Comparison of ENCODE assay signal across 8 cellular contexts in the genomic region with DNA sequence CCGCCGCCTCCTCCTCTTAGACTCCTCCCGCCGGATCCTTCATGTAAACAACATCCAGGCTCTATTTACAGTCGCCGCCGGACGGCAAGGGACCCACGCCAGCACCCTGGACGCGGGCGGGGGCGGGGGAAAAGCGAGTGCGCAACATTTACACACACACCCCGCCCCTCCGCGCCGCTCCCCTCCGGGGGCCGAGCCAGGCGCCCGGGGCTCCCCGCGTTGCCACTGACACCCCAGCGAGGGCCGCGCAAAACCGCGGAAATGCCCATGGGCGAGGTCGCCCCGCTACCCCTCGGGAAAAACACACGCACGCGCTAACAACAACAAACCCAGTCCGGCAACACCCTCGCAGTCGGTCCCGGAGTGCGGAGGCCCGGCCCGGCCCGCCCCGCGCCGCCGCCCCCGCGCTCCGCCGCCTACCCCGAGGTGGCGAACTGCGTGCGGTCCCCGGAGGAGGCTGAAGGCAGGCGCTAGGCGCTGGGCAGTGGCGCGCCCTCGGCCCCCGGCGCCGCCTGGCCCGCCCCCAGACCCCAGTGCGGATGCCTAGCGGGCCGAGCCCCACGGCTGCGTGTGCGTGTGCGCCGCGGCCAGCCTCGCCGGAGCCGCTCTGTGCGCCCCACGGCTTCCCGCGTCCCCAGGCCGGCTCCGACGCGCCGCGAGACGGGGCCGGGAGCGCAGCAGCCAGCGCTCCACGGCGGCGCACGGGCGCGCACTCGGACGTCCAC.
DNase-seq lines count a peak whose midpoint lies in the region; FAIRE-seq and TF ChIP-seq lines count a peak whose summit lies in the region.

No MANE protein-coding gene starts in this region.

- H3K9me3 ChIP-seq in HAP-1, result no peaks in the 10 kb centered on the region
- no peaks in the 10 kb centered on the region for H3K9me3 ChIP-seq in kidney (ENCODE audit: control insufficient read depth in 1 of 2, low read length in 2 of 2)

- TF ChIP-seq CTCF in kidney (IDR thresholded peaks at IDR 0.05; ENCODE audit: borderline replicate concordance, extremely low read depth, insufficient read depth), result no peak

- DNase-seq in EH (ENCODE audit: low read depth), result peak; percentile 73
- peak; percentile 63 to 82 for DNase-seq in HAP-1 (ENCODE audit: low spot score in 2 of 2)
- peak; percentile 93 for DNase-seq in NCI-H2029 (lab: John Stamatoyannopoulos, UW)
- peak; percentile 58 for DNase-seq in activated CD4-positive, alpha-beta T cell treated with anti-CD3 and anti-CD28 coated beads for 1 hour
- DNase-seq in cerebellar cortex (ENCODE audit: low spot score), result peak; percentile 91
- DNase-seq in kidney, result peak; percentile 97
- peak; percentile 29 to 57 (median 45) for DNase-seq in stimulated activated CD4-positive, alpha-beta T cell treated with anti-CD3 and anti-CD28 coated beads, Interleukin-12 subunit alpha, Interleukin-12 subunit beta, amount 100 ng/mL, for 48 hours (ENCODE audit: low read depth in 2 of 3, low spot score in 1 of 3)
- DNase-seq in NCI-H128 (lab: John Stamatoyannopoulos, UW; ENCODE audit: unreplicated experiment), result no peak

- in situ Hi-C loops in HAP-1 (cut with MboI; ENCODE audit: low sequenced_read_pairs), result loop anchor here (5.0 to 25.0 kb wide), 4 partner anchors 80 to 620 kb away; a partner anchor contains a TSS

- H3K9ac ChIP-seq in kidney (ENCODE audit: low read length in 2 of 2), result peak overlapping the region; percentile 44 to 79

- intact Hi-C loops in kidney (cut with DNase I), result no loop called here

- H3K4me1 ChIP-seq in HAP-1 (peaks cover 12% of the 10 kb centered on the region), kidney (ENCODE audit: control insufficient read depth in 1 of 2, insufficient read depth in 1 of 2, low read depth in 1 of 2, low read length in 2 of 2) (peaks cover 12% of the 10 kb centered on the region in 2 donors)

- H3K4me3 ChIP-seq in HAP-1 (peak overlapping the region; percentile 70), kidney (ENCODE audit: low read length in 2 of 2) (peak overlapping the region; percentile 74 to 86)

- H3K27me3 ChIP-seq in HAP-1 (ENCODE audit: low read depth), result no peaks in the 10 kb centered on the region

- no peak for FAIRE-seq in kidney (lab: Jason Lieb, UNC)

- H3K36me3 ChIP-seq in HAP-1 (replicated peaks) (no peaks in the 10 kb centered on the region), kidney (ENCODE audit: control insufficient read depth in 1 of 2, insufficient read depth in 2 of 2, low read length in 2 of 2) (no peaks in the 10 kb centered on the region)

- peak overlapping the region; percentile 95 to 99 for H3K27ac ChIP-seq in kidney (ENCODE audit: low read depth in 2 of 2, low read length in 2 of 2)
